ENCODE assay signal across 13 cellular contexts in genomic region chr3:2511356-2511755, GRCh38.
DNase-seq lines count a peak whose midpoint lies in the region; ATAC-seq and TF ChIP-seq lines count a peak whose summit lies in the region.
"Had no signal": no experiment of that assay in that cellular context is flagged by ENCODE, and none has a peak within 500 bp of the region (broad histone marks: within the 10 kb centered on the region; RNA-seq: fewer than 3 reads in every experiment).

No MANE protein-coding gene starts in this region.

- no peaks in the 10 kb centered on the region for H3K9me3 ChIP-seq in neuronal stem cell (replicated peaks in 1 of 2; ENCODE audit: control insufficient read depth in 2 of 2, insufficient read depth in 1 of 2, low read depth in 1 of 2, low read length in 2 of 2)
- H3K9me3 ChIP-seq: mucosa of descending colon had no signal

- no peak overlapping the region for H3K4ac ChIP-seq in neuronal stem cell (ENCODE audit: low read length)

- H3K14ac ChIP-seq in neuronal stem cell (ENCODE audit: low read length) = no peak overlapping the region

- peak overlapping the region; percentile 54 for H2AFZ ChIP-seq in neuronal stem cell (ENCODE audit: low read length)

- H2BK5ac ChIP-seq in neuronal stem cell (ENCODE audit: low read length) = no peak overlapping the region

- H3K36me3 ChIP-seq in neuronal stem cell (replicated peaks in 1 of 2; ENCODE audit: control insufficient read depth in 2 of 2, insufficient read depth in 2 of 2, low read length in 2 of 2) = no peaks in the 10 kb centered on the region

- no peak overlapping the region for H3K4me2 ChIP-seq in neuronal stem cell (ENCODE audit: insufficient read depth, low read length, poor library complexity, severe bottlenecking)
- H3K4me2 ChIP-seq: KMS-11 had no signal

- no peak overlapping the region for H2BK15ac ChIP-seq in neuronal stem cell (ENCODE audit: low read length)

- DNase-seq in NCI-H1092 (lab: John Stamatoyannopoulos, UW) (peak; percentile 85), NCI-H345 (lab: John Stamatoyannopoulos, UW) (peak; percentile 87), ecto neural progenitor cell (ENCODE audit: low spot score) (peak; percentile 44), neuronal stem cell (ENCODE audit: low spot score) (no peak), GM20000 (ENCODE audit: low spot score) (no peak), SW 1271 (lab: John Stamatoyannopoulos, UW) (no peak), NCI-H226 (no peak)
- DNase-seq: activated CD4-positive, alpha-beta T cell treated with anti-CD3 and anti-CD28 coated beads, Interleukin-2, amount 50 U/mL, for 4 hours; Calu3; mucosa of descending colon; T-helper 17 cell had no signal

- no peak overlapping the region for H3K9ac ChIP-seq in neuronal stem cell (ENCODE audit: low read depth, low read length, poor library complexity)
- H3K9ac ChIP-seq: KMS-11 had no signal

- WGBS in neuronal stem cell (ENCODE audit: extremely low coverage in 2 of 2, insufficient read length in 2 of 2, insufficient replicate concordance in 1 of 2), 2 donors = no CpG with 5 or more reads among the region's 10 CpGs

- no peak overlapping the region for H3K23ac ChIP-seq in neuronal stem cell (ENCODE audit: low read depth, low read length, poor library complexity)

- no peak overlapping the region for H3K18ac ChIP-seq in neuronal stem cell (ENCODE audit: low read length)

- no peak overlapping the region for H4K8ac ChIP-seq in neuronal stem cell (ENCODE audit: low read depth, low read length)

- no peak for ATAC-seq in GM18520 (IDR thresholded peaks at IDR 0.05; ENCODE audit: unreplicated experiment)
- ATAC-seq: mucosa of descending colon, T-helper 17 cell had no signal

- no peak overlapping the region for H2BK120ac ChIP-seq in neuronal stem cell (ENCODE audit: low read depth, low read length)

- no peaks in the 10 kb centered on the region for H3K27me3 ChIP-seq in neuronal stem cell (ENCODE audit: control insufficient read depth in 3 of 3, insufficient read depth in 3 of 3, low read depth in 1 of 3, low read length in 3 of 3)

- H2BK12ac ChIP-seq in neuronal stem cell (ENCODE audit: low read length) = no peak overlapping the region

- H3K27ac ChIP-seq in neuronal stem cell (replicated peaks; ENCODE audit: low read length) = no peak overlapping the region
- H3K27ac ChIP-seq: KMS-11 had no signal

- TF ChIP-seq CTCF in GM20000 (IDR thresholded peaks at IDR 0.05; ENCODE audit: extremely low read depth, missing control alignments) = no peak

- H3K79me1 ChIP-seq in neuronal stem cell (ENCODE audit: low read depth, low read length) = no peaks in the 10 kb centered on the region

- no peak overlapping the region for H3K4me3 ChIP-seq in neuronal stem cell (ENCODE audit: low read length in 2 of 2)
- H3K4me3 ChIP-seq: mucosa of descending colon had no signal

- H4K91ac ChIP-seq in neuronal stem cell (ENCODE audit: low read depth, low read length, poor library complexity) = no peak overlapping the region

- H2AK5ac ChIP-seq in neuronal stem cell (ENCODE audit: low read depth, low read length) = no peak overlapping the region

- H3K4me1 ChIP-seq in neuronal stem cell (ENCODE audit: control insufficient read depth in 2 of 2, insufficient read depth in 1 of 2, low read depth in 1 of 2, low read length in 2 of 2) = peaks cover 0 to 8% of the 10 kb centered on the region in 2 donors

Comparison
In these comparisons a context has a peak if more than half of its experiments do, and no peak if none do; other contexts are left out.
1. DNase-seq: peak in NCI-H1092 (single experiment), NCI-H345 (single experiment) and ecto neural progenitor cell (single experiment); none in neuronal stem cell (single experiment), GM20000 (single experiment), SW 1271 (0 of 2) and NCI-H226 (single experiment).